In genomic region chr1:111448482-111448917, GRCh38 we compare ENCODE assay signal across 1 cellular context.
TF ChIP-seq lines count a peak whose summit lies in the region.

No MANE protein-coding gene starts in this region.

TF ChIP-seq in K562, 482 proteins besides CTCF, POLR2A, EP300 and RAD21:
- TF ChIP-seq NR2C1 (IDR thresholded peaks at IDR 0.05) (no peak), NR2C1 (tag; IDR thresholded peaks at IDR 0.05) (0 out of 2 replicates have a peak, but pooled peaks have one; percentile 9), CREB1 (IDR thresholded peaks at IDR 0.05) (no peak), CREB1 (CRISPR knock-in tag; IDR thresholded peaks at IDR 0.05) (peak; percentile 41), AFF4 (CRISPR knock-in tag; IDR thresholded peaks at IDR 0.05) (0 out of 2 replicates have a peak, but pooled peaks have one; percentile 75), MAZ (CRISPR knock-in tag; conservative IDR thresholded peaks at IDR 0.05 in 1 of 2, IDR thresholded peaks at IDR 0.05 in 1 of 2) (0 out of 4 replicates have a peak, but pooled peaks of 1 of the 2 experiments have one; percentile 35), JUNB (CRISPR knock-in tag; conservative IDR thresholded peaks at IDR 0.05) (no peak), LCOR (CRISPR knock-in tag; IDR thresholded peaks at IDR 0.05) (0 out of 2 replicates have a peak, but pooled peaks have one; percentile 43), CTBP1 (IDR thresholded peaks at IDR 0.05; ENCODE audit: borderline replicate concordance) (0 out of 2 replicates have a peak, but pooled peaks have one; percentile 28), ATF1 (CRISPR knock-in tag; IDR thresholded peaks at IDR 0.05) (no peak), ATF1 (tag; IDR thresholded peaks at IDR 0.05) (peak; percentile 12; the same call in 1 of the 2 replicates), ZNF696 (CRISPR knock-in tag; conservative IDR thresholded peaks at IDR 0.05) (no peak), CBFA2T3 (IDR thresholded peaks at IDR 0.05) (no peak), MAX (CRISPR knock-in tag; IDR thresholded peaks at IDR 0.05) (no peak), SMARCC2 (IDR thresholded peaks at IDR 0.05; ENCODE audit: low read depth) (0 out of 2 replicates have a peak, but pooled peaks have one; percentile 32), BRCA1 (IDR thresholded peaks at IDR 0.05) (no peak), BRCA1 (CRISPR knock-in tag; IDR thresholded peaks at IDR 0.05) (0 out of 2 replicates have a peak, but pooled peaks have one; percentile 76), ZC3H4 (CRISPR knock-in tag; IDR thresholded peaks at IDR 0.05; ENCODE audit: borderline replicate concordance) (peak; percentile 47; the same call in 1 of the 2 replicates), ARID1B (IDR thresholded peaks at IDR 0.05) (0 out of 2 replicates have a peak, but pooled peaks have one; percentile 23), JUN (IDR thresholded peaks at IDR 0.05; ENCODE audit: borderline replicate concordance, low read depth, low read length) (peak; percentile 13; the same call in 1 of the 2 replicates), JUN (CRISPR knock-in tag; IDR thresholded peaks at IDR 0.05; ENCODE audit: borderline replicate concordance) (no peak), MTA3 (IDR thresholded peaks at IDR 0.05; ENCODE audit: borderline replicate concordance) (peak; percentile 33; the same call in 1 of the 2 replicates), SMARCA4 (IDR thresholded peaks at IDR 0.05) (peak; percentile 27; the same call in 1 of the 2 replicates), ZBTB7A (IDR thresholded peaks at IDR 0.05; ENCODE audit: borderline replicate concordance, control insufficient read depth, low read depth, low read length) (peak; percentile 47; the same call in 1 of the 2 replicates), ZFP36 (IDR thresholded peaks at IDR 0.05; ENCODE audit: low read depth, low read length, partially characterized antibody) (no peak), SMARCE1 (IDR thresholded peaks at IDR 0.05) (0 out of 2 replicates have a peak, but pooled peaks have one; percentile 62), ZNF12 (CRISPR knock-in tag; IDR thresholded peaks at IDR 0.05) (0 out of 2 replicates have a peak, but pooled peaks have one; percentile 24)
- TF ChIP-seq, protein P1, sequence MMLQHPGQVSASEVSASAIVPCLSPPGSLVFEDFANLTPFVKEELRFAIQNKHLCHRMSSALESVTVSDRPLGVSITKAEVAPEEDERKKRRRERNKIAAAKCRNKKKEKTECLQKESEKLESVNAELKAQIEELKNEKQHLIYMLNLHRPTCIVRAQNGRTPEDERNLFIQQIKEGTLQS (IDR thresholded peaks at IDR 0.05): peak; percentile 33
- TF ChIP-seq, protein P1 (CRISPR knock-in tag; conservative IDR thresholded peaks at IDR 0.05): no peak
- TF ChIP-seq, protein P2, sequence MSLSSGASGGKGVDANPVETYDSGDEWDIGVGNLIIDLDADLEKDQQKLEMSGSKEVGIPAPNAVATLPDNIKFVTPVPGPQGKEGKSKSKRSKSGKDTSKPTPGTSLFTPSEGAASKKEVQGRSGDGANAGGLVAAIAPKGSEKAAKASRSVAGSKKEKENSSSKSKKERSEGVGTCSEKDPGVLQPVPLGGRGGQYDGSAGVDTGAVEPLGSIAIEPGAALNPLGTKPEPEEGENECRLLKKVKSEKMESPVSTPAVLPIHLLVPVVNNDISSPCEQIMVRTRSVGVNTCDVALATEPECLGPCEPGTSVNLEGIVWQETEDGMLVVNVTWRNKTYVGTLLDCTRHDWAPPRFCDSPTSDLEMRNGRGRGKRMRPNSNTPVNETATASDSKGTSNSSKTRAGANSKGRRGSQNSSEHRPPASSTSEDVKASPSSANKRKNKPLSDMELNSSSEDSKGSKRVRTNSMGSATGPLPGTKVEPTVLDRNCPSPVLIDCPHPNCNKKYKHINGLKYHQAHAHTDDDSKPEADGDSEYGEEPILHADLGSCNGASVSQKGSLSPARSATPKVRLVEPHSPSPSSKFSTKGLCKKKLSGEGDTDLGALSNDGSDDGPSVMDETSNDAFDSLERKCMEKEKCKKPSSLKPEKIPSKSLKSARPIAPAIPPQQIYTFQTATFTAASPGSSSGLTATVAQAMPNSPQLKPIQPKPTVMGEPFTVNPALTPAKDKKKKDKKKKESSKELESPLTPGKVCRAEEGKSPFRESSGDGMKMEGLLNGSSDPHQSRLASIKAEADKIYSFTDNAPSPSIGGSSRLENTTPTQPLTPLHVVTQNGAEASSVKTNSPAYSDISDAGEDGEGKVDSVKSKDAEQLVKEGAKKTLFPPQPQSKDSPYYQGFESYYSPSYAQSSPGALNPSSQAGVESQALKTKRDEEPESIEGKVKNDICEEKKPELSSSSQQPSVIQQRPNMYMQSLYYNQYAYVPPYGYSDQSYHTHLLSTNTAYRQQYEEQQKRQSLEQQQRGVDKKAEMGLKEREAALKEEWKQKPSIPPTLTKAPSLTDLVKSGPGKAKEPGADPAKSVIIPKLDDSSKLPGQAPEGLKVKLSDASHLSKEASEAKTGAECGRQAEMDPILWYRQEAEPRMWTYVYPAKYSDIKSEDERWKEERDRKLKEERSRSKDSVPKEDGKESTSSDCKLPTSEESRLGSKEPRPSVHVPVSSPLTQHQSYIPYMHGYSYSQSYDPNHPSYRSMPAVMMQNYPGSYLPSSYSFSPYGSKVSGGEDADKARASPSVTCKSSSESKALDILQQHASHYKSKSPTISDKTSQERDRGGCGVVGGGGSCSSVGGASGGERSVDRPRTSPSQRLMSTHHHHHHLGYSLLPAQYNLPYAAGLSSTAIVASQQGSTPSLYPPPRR (CRISPR knock-in tag; IDR thresholded peaks at IDR 0.05; ENCODE audit: borderline replicate concordance): no peak
- TF ChIP-seq, protein P3, sequence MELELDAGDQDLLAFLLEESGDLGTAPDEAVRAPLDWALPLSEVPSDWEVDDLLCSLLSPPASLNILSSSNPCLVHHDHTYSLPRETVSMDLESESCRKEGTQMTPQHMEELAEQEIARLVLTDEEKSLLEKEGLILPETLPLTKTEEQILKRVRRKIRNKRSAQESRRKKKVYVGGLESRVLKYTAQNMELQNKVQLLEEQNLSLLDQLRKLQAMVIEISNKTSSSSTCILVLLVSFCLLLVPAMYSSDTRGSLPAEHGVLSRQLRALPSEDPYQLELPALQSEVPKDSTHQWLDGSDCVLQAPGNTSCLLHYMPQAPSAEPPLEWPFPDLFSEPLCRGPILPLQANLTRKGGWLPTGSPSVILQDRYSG (tag; conservative IDR thresholded peaks at IDR 0.05; ENCODE audit: low read depth): no peak
TF ChIP-seq in K562: peak in this region for 18.
